Comparison of ENCODE assay signal across 33 cellular contexts in the genomic region with DNA sequence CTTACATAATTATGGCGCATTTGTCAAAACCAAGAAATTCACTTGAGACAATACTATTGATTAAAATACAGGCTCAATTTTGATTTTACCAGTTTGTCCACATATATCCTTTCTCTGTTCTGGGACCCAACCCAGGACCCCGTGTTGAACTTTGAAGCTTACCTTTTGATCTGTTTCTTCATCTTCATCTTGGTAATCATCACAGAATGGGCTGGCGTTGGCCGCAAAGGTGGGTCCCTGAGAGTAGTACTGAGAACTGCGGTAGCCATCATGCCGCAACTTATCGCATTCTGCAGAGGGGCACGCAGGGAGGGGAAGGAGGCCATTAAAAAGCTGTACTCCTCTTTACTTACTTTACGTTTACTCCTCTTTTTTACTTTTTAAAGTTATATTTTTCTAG.
"Had no signal": no experiment of that assay in that cellular context is flagged by ENCODE, and none has a peak within 500 bp of the region (broad histone marks: within the 10 kb centered on the region; RNA-seq: fewer than 3 reads in every experiment).

No MANE protein-coding gene starts in this region.

- H3K4me3 ChIP-seq: adrenal gland, body of pancreas, breast epithelium had no signal

- H3K9me3 ChIP-seq: adrenal gland, body of pancreas, breast epithelium had no signal

- H3K27me3 ChIP-seq: adrenal gland, body of pancreas, brain microvascular endothelial cell, breast epithelium had no signal

- ATAC-seq: activated CD8-positive, alpha-beta T cell treated with anti-CD3 and anti-CD28 coated beads for 36 hours; activated naive CD4-positive, alpha-beta T cell treated with anti-CD3 and anti-CD28 coated beads, Interleukin-2, amount 50 U/mL, for 72 hours; activated T-cell treated with anti-CD3 and anti-CD28 coated beads, Interleukin-2, amount 50 U/mL, for 4 hours; activated T-cell treated with anti-CD3 and anti-CD28 coated beads, Interleukin-2, amount 50 U/mL, for 72 hours; activated T-helper 17 cell treated with anti-CD3 and anti-CD28 coated beads, Interleukin-2, amount 50 U/mL, for 72 hours; body of pancreas had no signal

- DNase-seq: activated B cell treated with CpG ODN at 0.5 μM for 24 hours; activated CD4-positive, alpha-beta memory T cell treated with anti-CD3 and anti-CD28 coated beads for 36 hours; activated CD4-positive, alpha-beta T cell treated with anti-CD3 and anti-CD28 coated beads for 4 hours; activated CD4-positive, alpha-beta T cell treated with anti-CD3 and anti-CD28 coated beads, Interleukin-2, amount 10 ng/mL, durations not matched to agents 24 days and 14 days; activated CD4-positive, alpha-beta T cell treated with anti-CD3 and anti-CD28 coated beads, Interleukin-2, amount 50 U/mL, for 1 hour; activated CD4-positive, alpha-beta T cell treated with anti-CD3 and anti-CD28 coated beads, Interleukin-2, amount 50 U/mL, for 4 hours; activated CD4-positive, CD25-positive, alpha-beta regulatory T cell treated with anti-CD3 and anti-CD28 coated beads, Interleukin-2, amount 50 U/mL, for 72 hours; activated CD8-positive, alpha-beta memory T cell treated with anti-CD3 and anti-CD28 coated beads, Interleukin-2, amount 50 U/mL, for 4 hours; activated CD8-positive, alpha-beta T cell treated with anti-CD3 and anti-CD28 coated beads for 36 hours; activated effector memory CD4-positive, alpha-beta T cell treated with anti-CD3 and anti-CD28 coated beads, Interleukin-2, amount 50 U/mL, for 16 hours; activated gamma-delta T cell treated with Interleukin-2 at 50 U/mL for 16 hours; activated naive CD4-positive, alpha-beta T cell; activated naive CD4-positive, alpha-beta T cell treated with anti-CD3 and anti-CD28 coated beads for 36 hours; activated naive CD4-positive, alpha-beta T cell treated with anti-CD3 and anti-CD28 coated beads, Interleukin-2, amount 50 U/mL, for 16 hours; activated naive CD8-positive, alpha-beta T cell treated with anti-CD3 and anti-CD28 coated beads for 36 hours; activated T-cell treated with anti-CD3 and anti-CD28 coated beads for 4 hours; activated T-cell treated with anti-CD3 and anti-CD28 coated beads, Interleukin-2, amount 50 U/mL, for 1 hour; activated T-cell treated with anti-CD3 and anti-CD28 coated beads, Interleukin-2, amount 50 U/mL, for 4 hours; activated T-cell treated with anti-CD3 and anti-CD28 coated beads, Interleukin-2, amount 50 U/mL, for 72 hours; adrenal gland; amniotic stem cell; aorta; body of pancreas; brain microvascular endothelial cell; central memory CD4-positive, alpha-beta T cell; T-helper 1 cell; T-helper 2 cell; T-helper 9 cell had no signal

- H3K4me1 ChIP-seq: body of pancreas, breast epithelium had no signal

- FAIRE-seq: astrocyte, TTC549 had no signal

- H3K36me3 ChIP-seq: adrenal gland, brain microvascular endothelial cell, breast epithelium had no signal

- H3K27ac ChIP-seq: adrenal gland, body of pancreas, brain microvascular endothelial cell, breast epithelium had no signal
